In genomic region chr4:6668391-6668790, GRCh38 we compare ENCODE assay signal across 18 cellular contexts. TPM values are rescaled to one million over a fixed set of nuclear protein-coding genes. Genes with fewer than 3 reads are reported as not detected.
DNase-seq lines count a peak whose midpoint lies in the region; ATAC-seq, FAIRE-seq and TF ChIP-seq lines count a peak whose summit lies in the region.
"Had no signal": no experiment of that assay in that cellular context is flagged by ENCODE, and none has a peak within 500 bp of the region (broad histone marks: within the 10 kb centered on the region; RNA-seq: fewer than 3 reads in every experiment).

No MANE protein-coding gene starts in this region.

- H3K4me1 ChIP-seq in skeletal muscle satellite cell (ENCODE audit: control insufficient read depth, insufficient read depth, low read length) (peaks cover 20% of the 10 kb centered on the region), mucosa of descending colon (ENCODE audit: low read depth) (no peaks in the 10 kb centered on the region), MM.1S (ENCODE audit: low read length) (no peaks in the 10 kb centered on the region)
- H3K4me1 ChIP-seq: Caco-2 had no signal

- no peak overlapping the region for H3K27ac ChIP-seq in MM.1S (ENCODE audit: low read length)
- H3K27ac ChIP-seq: heart right ventricle, Peyer's patch had no signal

- H3K4me3 ChIP-seq in skeletal muscle satellite cell (ENCODE audit: low read length) (no peak overlapping the region), mucosa of descending colon (no peak overlapping the region), MM.1S (ENCODE audit: low read length) (no peak overlapping the region)
- H3K4me3 ChIP-seq: heart right ventricle, Peyer's patch had no signal

- no peaks in the 10 kb centered on the region for H3K9me2 ChIP-seq in MM.1S (replicated peaks; ENCODE audit: insufficient read depth, low read length)

- DNase-seq in H4 (ENCODE audit: low spot score), result peak; percentile 82
- peak; percentile 95 for DNase-seq in RCC 7860 (ENCODE audit: low spot score)
- DNase-seq in NCI-H1105 treated with DMSO at 0.1 percent for 48 hours (lab: John Stamatoyannopoulos, UW), result no peak
- DNase-seq in mucosa of descending colon, result no peak
- DNase-seq in MM.1S, result no peak
- DNase-seq: activated CD8-positive, alpha-beta memory T cell treated with anti-CD3 and anti-CD28 coated beads, Interleukin-2, amount 50 U/mL, for 4 hours; activated naive CD4-positive, alpha-beta T cell treated with Interleukin-2 at 50 U/mL for 16 hours; Caco-2; effector memory CD8-positive, alpha-beta T cell; heart right ventricle; left ventricle myocardium superior; naive thymus-derived CD4-positive, alpha-beta T cell; NCI-H1436 treated with DMSO at 0.1 percent for 48 hours; Peyer's patch; stimulated activated CD4-positive, alpha-beta T cell treated with anti-CD3 and anti-CD28 coated beads, Interleukin-2, amount 100 ng/mL, for 48 hours; T-helper 1 cell had no signal

- H4K20me1 ChIP-seq in MM.1S (ENCODE audit: insufficient read depth, low read length), result no peaks in the 10 kb centered on the region

- H3K9ac ChIP-seq in skeletal muscle satellite cell (ENCODE audit: low read depth, low read length), result no peak overlapping the region
- no peak overlapping the region for H3K9ac ChIP-seq in MM.1S (ENCODE audit: low read length)

- FAIRE-seq in RCC 7860 (lab: Jason Lieb, UNC), result peak; percentile 94

- ATAC-seq in esophagus mucosa (peak; percentile 86), mucosa of descending colon (no peak)
- ATAC-seq: effector memory CD8-positive, alpha-beta T cell; heart right ventricle; left ventricle myocardium superior; naive thymus-derived CD4-positive, alpha-beta T cell had no signal

- H3K36me3 ChIP-seq in skeletal muscle satellite cell (ENCODE audit: insufficient read depth, low read length) (no peaks in the 10 kb centered on the region), mucosa of descending colon (ENCODE audit: low read depth) (no peaks in the 10 kb centered on the region), MM.1S (replicated peaks; ENCODE audit: insufficient read depth, low read length) (no peaks in the 10 kb centered on the region)
- H3K36me3 ChIP-seq: Peyer's patch had no signal

- H3K27me3 ChIP-seq in skeletal muscle satellite cell (ENCODE audit: control insufficient read depth, insufficient read depth, low read length) (peaks cover 17% of the 10 kb centered on the region), MM.1S (replicated peaks; ENCODE audit: insufficient read depth, low read length) (peaks cover 12% of the 10 kb centered on the region; the same call in 1 of the 2 replicates)
- H3K27me3 ChIP-seq: Peyer's patch had no signal

- H3K79me2 ChIP-seq in MM.1S (ENCODE audit: low read length), result no peaks in the 10 kb centered on the region

- H3K4me2 ChIP-seq in skeletal muscle satellite cell (ENCODE audit: low read length) (peak overlapping the region; percentile 38), MM.1S (ENCODE audit: low read depth, low read length) (no peak overlapping the region)

- TF ChIP-seq CTCF in mucosa of descending colon (IDR thresholded peaks at IDR 0.05) (no peak), MM.1S (IDR thresholded peaks at IDR 0.05; ENCODE audit: low read length) (no peak)

- H3K9me3 ChIP-seq in skeletal muscle satellite cell (replicated peaks; ENCODE audit: low read length) (no peaks in the 10 kb centered on the region), mucosa of descending colon (no peaks in the 10 kb centered on the region), MM.1S (replicated peaks; ENCODE audit: insufficient read depth, low read length) (no peaks in the 10 kb centered on the region)
- H3K9me3 ChIP-seq: Caco-2, heart right ventricle, Peyer's patch had no signal

- no peak overlapping the region for H2AFZ ChIP-seq in MM.1S (ENCODE audit: low read length)

- H3F3A ChIP-seq in MM.1S (ENCODE audit: insufficient read depth, low read length), result no peaks in the 10 kb centered on the region

- intact Hi-C loops in mucosa of descending colon (cut with DNase I, micrococcal nuclease), result no loop called here

RNA-seq across cellular contexts. Expression of gene S100P, which starts 25.3 kb away (rescaled TPM):
- total RNA-seq in H4 (2014; rRNA removed; shearing (Covaris generic)), result 0.21 and 0.35 TPM in 2 replicates
- total RNA-seq in esophagus mucosa (1,144 TPM), mucosa of descending colon (100 to 1,000 TPM in 1 of 3 donors, 10 to 100 TPM in 2; 15.7 to 189 (median 70.4) TPM)
- total RNA-seq in skeletal muscle satellite cell (2012; rRNA removed), result under 0.01 and 0.22 TPM in 2 replicates

RNA-seq across cellular contexts. Expression of gene MRFAP1, which starts 27.9 kb away (rescaled TPM):
- total RNA-seq in H4 (2014; rRNA removed; shearing (Covaris generic)), result 82.6 and 203 TPM in 2 replicates
- 157 TPM for total RNA-seq in esophagus mucosa
- 96.6 and 106 TPM in 2 replicates for total RNA-seq in skeletal muscle satellite cell (2012; rRNA removed)
- total RNA-seq in mucosa of descending colon, result 100 to 1,000 TPM; 115 to 244 (median 172) TPM

RNA-seq across cellular contexts. Expression of gene MRFAP1L1, which starts 41.3 kb away (rescaled TPM):
- total RNA-seq in H4 (2014; rRNA removed; shearing (Covaris generic)), result 104 and 118 TPM in 2 replicates
- total RNA-seq in esophagus mucosa (28.1 TPM), mucosa of descending colon (10 to 100 TPM; 24.2 to 49.0 (median 31.2) TPM)
- total RNA-seq in skeletal muscle satellite cell (2012; rRNA removed), result 31.7 and 33.5 TPM in 2 replicates

RNA-seq across cellular contexts. Expression of gene BLOC1S4, which starts 47.6 kb away (rescaled TPM):
- total RNA-seq in H4 (2014; rRNA removed; shearing (Covaris generic)), result 14.5 and 23.5 TPM in 2 replicates
- total RNA-seq in esophagus mucosa (9.8 TPM), mucosa of descending colon (10 to 100 TPM; 11.8 to 12.8 (median 11.8) TPM)
- 13.1 and 14.2 TPM in 2 replicates for total RNA-seq in skeletal muscle satellite cell (2012; rRNA removed)

Comparison
In these comparisons a context has a peak if more than half of its experiments do, and no peak if none do; other contexts are left out.
1. DNase-seq: peak in H4 (single experiment) and RCC 7860 (single experiment); none in NCI-H1105 treated with DMSO at 0.1 percent for 48 hours (single experiment), mucosa of descending colon (0 of 3) and MM.1S (single experiment).
2. RNA of gene S100P, which starts 25.3 kb away (total RNA-seq): 1,144 TPM in esophagus mucosa (single experiment) and 15.7 to 189 TPM in mucosa of descending colon; 0.21 to 0.35 TPM in H4; every median in the first group is over 10 times any median in the second.